9 cellular contexts compared by ENCODE assay signal in genomic region chr22:17035976-17036841, GRCh38. TPM values are rescaled to one million over a fixed set of nuclear protein-coding genes. Genes with fewer than 3 reads are reported as not detected.
DNase-seq lines count a peak whose midpoint lies in the region; ATAC-seq and TF ChIP-seq lines count a peak whose summit lies in the region.
"Not testable (repeated sequence)": the region's sequence is repeated elsewhere in the genome, so short reads cannot be mapped to it uniquely, and the experiment has no call there.
"Had no signal": no experiment of that assay in that cellular context is flagged by ENCODE, and none has a peak within 500 bp of the region (broad histone marks: within the 10 kb centered on the region; RNA-seq: fewer than 3 reads in every experiment).

No MANE protein-coding gene starts in this region.

- not testable (repeated sequence) for H3K9me3 ChIP-seq in CD4-positive, alpha-beta T cell (ENCODE audit: control insufficient read depth, low read length); OCI-LY3 (ENCODE audit: insufficient read depth, low read length); mesenchymal stem cell (ENCODE audit: control insufficient read depth, low read length)

- not testable (repeated sequence) for H3K27me3 ChIP-seq in CD4-positive, alpha-beta T cell (ENCODE audit: control insufficient read depth, insufficient read depth, low read length); OCI-LY3 (ENCODE audit: low read depth, low read length); mesenchymal stem cell (ENCODE audit: control insufficient read depth in 1 of 2, insufficient read depth in 1 of 2, low read length in 2 of 2)

- not testable (repeated sequence) for H3K79me1 ChIP-seq in mesenchymal stem cell (replicated peaks; ENCODE audit: low read length, poor library complexity, severe bottlenecking)

- peak; percentile 35 for ATAC-seq in CD4-positive, alpha-beta T cell (ENCODE audit: poor library complexity)
- ATAC-seq in GM19395 (IDR thresholded peaks at IDR 0.05; ENCODE audit: unreplicated experiment), result peak; percentile 32
- ATAC-seq in HG03066 (IDR thresholded peaks at IDR 0.05; ENCODE audit: low read depth, unreplicated experiment), result peak; percentile 16
- ATAC-seq in stimulated activated naive CD8-positive, alpha-beta T cell treated with anti-CD3 and anti-CD28 coated beads, Interleukin-15, Interleukin-2, amounts not matched to agents 100 U/mL and 50 U/mL, for 24 hours, result peak; percentile 24

- peaks cover 22% of the 10 kb centered on the region for H3K27me3 Mint-ChIP-seq in CD4-positive, alpha-beta T cell
- H3K27me3 Mint-ChIP-seq in activated naive CD8-positive, alpha-beta T cell, result not testable (repeated sequence)

- not testable (repeated sequence) for H2AK5ac ChIP-seq in mesenchymal stem cell (ENCODE audit: low read length, severe bottlenecking)

- H4K91ac ChIP-seq in mesenchymal stem cell (ENCODE audit: low read length), result not testable (repeated sequence)

- H3K18ac ChIP-seq in mesenchymal stem cell (ENCODE audit: low read depth in 1 of 2, low read length in 2 of 2), result not testable (repeated sequence)

- peaks cover 18% of the 10 kb centered on the region for H3K4me1 Mint-ChIP-seq in CD4-positive, alpha-beta T cell (ENCODE audit: low read depth)
- H3K4me1 Mint-ChIP-seq in activated naive CD8-positive, alpha-beta T cell (ENCODE audit: low read depth), result peaks cover 24% of the 10 kb centered on the region

- peak overlapping the region; percentile 82 for H3K4me3 Mint-ChIP-seq in CD4-positive, alpha-beta T cell
- H3K4me3 Mint-ChIP-seq in activated naive CD8-positive, alpha-beta T cell, result peak overlapping the region; percentile 81

- H3K4me3 ChIP-seq in OCI-LY3 (ENCODE audit: low read length) (peak overlapping the region; percentile 89), fibroblast of mammary gland (ENCODE audit: control insufficient read depth, low read depth, low read length) (peak overlapping the region; percentile 10), mesenchymal stem cell (ENCODE audit: insufficient read depth in 1 of 2, low read depth in 1 of 2, low read length in 2 of 2) (peak overlapping the region in 1 of 2 experiments; percentile 71)

- POLR2A ChIA-PET in CD4-positive, alpha-beta T cell (lab: Charles Lee), result interaction anchor here (1.0 kb wide), 1 partner anchor 81 kb away, joined by 3 read pairs; no protein-coding TSS in a partner anchor

- H3K4me1 ChIP-seq in OCI-LY3 (ENCODE audit: low read length), result peaks cover 14% of the 10 kb centered on the region
- H3K4me1 ChIP-seq in mesenchymal stem cell (ENCODE audit: control insufficient read depth, insufficient read depth, low read depth, low read length), result not testable (repeated sequence)

- peaks cover 46% of the 10 kb centered on the region for H3K79me2 ChIP-seq in OCI-LY3 (ENCODE audit: low read length)

- not testable (repeated sequence) for DNase-seq in CD4-positive, alpha-beta T cell; fibroblast of mammary gland (ENCODE audit: low read depth); mesenchymal stem cell
- peak; percentile 9 for DNase-seq in stimulated activated naive CD8-positive, alpha-beta T cell treated with anti-CD3 and anti-CD28 coated beads, Interleukin-15, Interleukin-2, amounts not matched to agents 100 U/mL and 50 U/mL, for 24 hours

- H3K4me2 ChIP-seq in OCI-LY3 (ENCODE audit: low read length), result peak overlapping the region; percentile 94
- H3K4me2 ChIP-seq in mesenchymal stem cell (ENCODE audit: low read length, poor library complexity, severe bottlenecking), result not testable (repeated sequence)

- H3K27ac ChIP-seq in CD4-positive, alpha-beta T cell (ENCODE audit: low read depth, low read length); mesenchymal stem cell (ENCODE audit: low read length, poor library complexity, severe bottlenecking): not testable (repeated sequence)
- H3K27ac ChIP-seq in OCI-LY3 (ENCODE audit: low read length), result peak overlapping the region; percentile 63

- CTCF ChIA-PET in CD4-positive, alpha-beta T cell (lab: Charles Lee), result not testable (repeated sequence)

- peaks cover 14% of the 10 kb centered on the region for H3K36me3 ChIP-seq in OCI-LY3 (replicated peaks; ENCODE audit: low read depth, low read length)
- not testable (repeated sequence) for H3K36me3 ChIP-seq in mesenchymal stem cell (ENCODE audit: control insufficient read depth in 1 of 2, insufficient read depth in 2 of 2, low read depth in 1 of 2, low read length in 2 of 2)

- not testable (repeated sequence) for H3K4ac ChIP-seq in mesenchymal stem cell (ENCODE audit: low read depth in 1 of 2, low read length in 2 of 2)

- H2BK5ac ChIP-seq in mesenchymal stem cell (ENCODE audit: low read depth, low read length, poor library complexity, severe bottlenecking), result not testable (repeated sequence)

- H3K14ac ChIP-seq in mesenchymal stem cell (ENCODE audit: low read length in 2 of 2), result not testable (repeated sequence)

- not testable (repeated sequence) for H2BK12ac ChIP-seq in mesenchymal stem cell (ENCODE audit: low read length in 2 of 2)

- not testable (repeated sequence) for H3K9me3 Mint-ChIP-seq in CD4-positive, alpha-beta T cell; activated naive CD8-positive, alpha-beta T cell (ENCODE audit: low read depth)

- intact Hi-C loops in CD4-positive, alpha-beta T cell (cut with DNase I, micrococcal nuclease), result not testable (repeated sequence)

- WGBS in mesenchymal stem cell, result 90% methylated on average over 35 of the region's 56 CpGs

- TF ChIP-seq CTCF in CD4-positive, alpha-beta T cell (IDR thresholded peaks at IDR 0.05); OCI-LY3 (IDR thresholded peaks at IDR 0.05; ENCODE audit: low read depth, low read length); fibroblast of mammary gland (conservative IDR thresholded peaks at IDR 0.05; ENCODE audit: control insufficient read depth, insufficient read depth, low read depth, low read length): not testable (repeated sequence)

- H3K36me3 Mint-ChIP-seq in CD4-positive, alpha-beta T cell (ENCODE audit: low read depth); activated naive CD8-positive, alpha-beta T cell: not testable (repeated sequence)

- not testable (repeated sequence) for H2BK120ac ChIP-seq in mesenchymal stem cell (ENCODE audit: low read depth, low read length)

- not testable (repeated sequence) for H3K23ac ChIP-seq in mesenchymal stem cell (ENCODE audit: low read length in 2 of 2)

- peak overlapping the region; percentile 15 for H3K27ac Mint-ChIP-seq in CD4-positive, alpha-beta T cell
- peak overlapping the region; percentile 30 for H3K27ac Mint-ChIP-seq in activated naive CD8-positive, alpha-beta T cell

- H4K8ac ChIP-seq in mesenchymal stem cell (ENCODE audit: low read length), result not testable (repeated sequence)

- H2AFZ ChIP-seq in OCI-LY3 (ENCODE audit: low read depth, low read length), result peak overlapping the region; percentile 54; the same call in 1 of the 2 replicates
- H2AFZ ChIP-seq in mesenchymal stem cell (ENCODE audit: low read depth, low read length), result not testable (repeated sequence)

- H4K20me1 ChIP-seq in OCI-LY3 (ENCODE audit: insufficient read depth, low read length), result peaks cover 21% of the 10 kb centered on the region

- peak overlapping the region; percentile 83 for H3K9ac ChIP-seq in OCI-LY3 (ENCODE audit: low read length)
- H3K9ac ChIP-seq in mesenchymal stem cell (ENCODE audit: low read length), result peak overlapping the region; percentile 66

- H2BK15ac ChIP-seq in mesenchymal stem cell (ENCODE audit: low read depth, poor library complexity, severe bottlenecking), result not testable (repeated sequence)

RNA-seq across cellular contexts. Expression of gene GAB4, which starts 28.2 kb away (rescaled TPM):
- not detected for total RNA-seq in CD4-positive, alpha-beta T cell
- not detected for polyA plus RNA-seq in mesenchymal stem cell (2013, experiment 1 of 2)
- not detected for polyA plus RNA-seq in mesenchymal stem cell (2013, experiment 2 of 2)
- total RNA-seq: liver had no signal
- polyA plus RNA-seq: liver had no signal

RNA-seq across cellular contexts. Expression of gene IL17RA, which starts 48.6 kb away (rescaled TPM):
- total RNA-seq in CD4-positive, alpha-beta T cell, result 10 to 100 TPM; 23.2 to 24.3 TPM
- 11.8 TPM for polyA plus RNA-seq in mesenchymal stem cell (2013, experiment 1 of 2)
- polyA plus RNA-seq in mesenchymal stem cell (2013, experiment 2 of 2), result 10.8 TPM
